ENCODE assay signal across 29 cellular contexts in the genomic region with DNA sequence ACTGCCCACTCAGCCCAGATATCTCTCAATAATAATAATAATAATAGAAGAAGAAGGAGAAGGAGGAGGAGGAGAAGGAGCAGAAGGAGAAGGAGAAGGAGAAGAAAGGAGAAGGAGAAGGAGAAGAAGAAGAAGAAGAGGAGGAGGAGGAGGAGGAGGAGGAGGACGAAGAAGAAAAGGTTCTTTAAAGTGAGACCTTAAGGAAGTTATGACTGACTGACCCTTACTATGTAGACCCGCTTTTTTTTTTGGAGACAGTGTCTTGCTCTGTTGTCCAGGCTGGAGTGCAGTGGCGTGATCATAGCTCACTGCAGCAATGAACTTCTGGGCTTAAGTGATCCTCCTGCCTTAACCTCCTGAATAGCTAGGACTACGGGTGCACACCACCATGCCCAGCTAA.
DNase-seq lines count a peak whose midpoint lies in the region; ATAC-seq, FAIRE-seq and TF ChIP-seq lines count a peak whose summit lies in the region.
"Had no signal": no experiment of that assay in that cellular context is flagged by ENCODE, and none has a peak within 500 bp of the region (broad histone marks: within the 10 kb centered on the region; RNA-seq: fewer than 3 reads in every experiment).

No MANE protein-coding gene starts in this region.

- no peak overlapping the region for H3K27ac ChIP-seq in HepG2 (ENCODE audit: extremely low read length, insufficient read depth, low read length)
- H3K27ac ChIP-seq in right lobe of liver: no peak overlapping the region
- H3K27ac ChIP-seq in DND-41 (ENCODE audit: low read length): 0 out of 2 replicates have a peak overlapping the region, but pooled peaks have one; percentile 78
- H3K27ac ChIP-seq in HEK293 (ENCODE audit: extremely low read depth, low read depth, low read length): no peak overlapping the region
- H3K27ac ChIP-seq: 22Rv1; A549; BLaER1; BLaER1 treated with 17β-estradiol and CSF1 and Interleukin-3, amounts not matched to agents 10 nM and 100 nM; C4-2B had no signal

- no TSS peak for BruUV-seq in HepG2 (replicated peaks; lab: Mats Ljungman, UMichigan)

- 94% methylated on average over 4 of the region's 4 CpGs for WGBS in HepG2 (ENCODE audit: low lambda C conversion rate)
- 79% methylated on average over 2 of the region's 4 CpGs for WGBS in right lobe of liver (ENCODE audit: insufficient coverage, low coverage, low lambda C conversion rate, missing lambda C conversion rate)

- TF ChIP-seq RAD21 in HepG2 (CRISPR knock-in tag; IDR thresholded peaks at IDR 0.05): no peak

- H2AFZ ChIP-seq in HepG2 (ENCODE audit: low read length) (no peak overlapping the region), DND-41 (ENCODE audit: low read depth, low read length) (no peak overlapping the region)

- H3K79me2 ChIP-seq in HepG2 (ENCODE audit: insufficient read depth, low read length): no peaks in the 10 kb centered on the region
- no peaks in the 10 kb centered on the region for H3K79me2 ChIP-seq in DND-41 (ENCODE audit: insufficient read depth, low read length)

- intact Hi-C loops in HepG2 (cut with micrococcal nuclease; ENCODE audit: unreplicated experiment) (no loop called here), right lobe of liver (cut with DNase I) (no loop called here)

- H3K4me3 ChIP-seq in HepG2 (replicated peaks in 1 of 3; ENCODE audit: insufficient read depth in 1 of 3, low read depth in 2 of 3, low read length in 3 of 3) (no peak overlapping the region), right lobe of liver (no peak overlapping the region), DND-41 (ENCODE audit: low read depth in 1 of 2, low read length in 2 of 2) (no peak overlapping the region), HEK293 (ENCODE audit: low read depth, low read length) (no peak overlapping the region)
- H3K4me3 ChIP-seq: A549; BLaER1; BLaER1 treated with 17β-estradiol and CSF1 and Interleukin-3, amounts not matched to agents 10 nM and 100 nM had no signal

- H3K9me3 ChIP-seq in HepG2 (ENCODE audit: low read length) (no peaks in the 10 kb centered on the region), right lobe of liver (no peaks in the 10 kb centered on the region), DND-41 (ENCODE audit: insufficient read depth, low read length, severe bottlenecking) (peaks cover 10% of the 10 kb centered on the region), HEK293 (ENCODE audit: control insufficient read depth, insufficient read depth, low read depth, low read length) (no peaks in the 10 kb centered on the region)
- H3K9me3 ChIP-seq: BE2C had no signal

- H3K9ac ChIP-seq in HepG2 (ENCODE audit: insufficient read depth, low read depth, low read length) (no peak overlapping the region), DND-41 (ENCODE audit: low read depth, low read length) (no peak overlapping the region)
- H3K9ac ChIP-seq: BLaER1; BLaER1 treated with 17β-estradiol and CSF1 and Interleukin-3, amounts not matched to agents 10 nM and 100 nM had no signal

- FAIRE-seq in HepG2 (lab: Jason Lieb, UNC) (no peak), RCC 7860 (lab: Jason Lieb, UNC) (no peak)
- FAIRE-seq: A204.1, A549, D721Med had no signal

- in situ Hi-C loops in HepG2 (cut with HindIII; ENCODE audit: extremely low pct_ligation_motif_present, low pct_unique_long_range_greater_than_20kb): no loop called here

- no peak for TF ChIP-seq CTCF in HepG2 (CRISPR knock-in tag; IDR thresholded peaks at IDR 0.05)
- TF ChIP-seq CTCF in right lobe of liver (IDR thresholded peaks at IDR 0.05): no peak
- TF ChIP-seq CTCF in DND-41 (IDR thresholded peaks at IDR 0.05; ENCODE audit: borderline replicate concordance, extremely low read depth, low read length, poor library complexity, severe bottlenecking): no peak
- TF ChIP-seq CTCF in HEK293 (tag by site-specific recombination; IDR thresholded peaks at IDR 0.05): no peak

- ATAC-seq in HepG2 (no peak), right lobe of liver (no peak), DND-41 (ENCODE audit: insufficient read depth, low read depth) (no peak), HG02798 (IDR thresholded peaks at IDR 0.05; ENCODE audit: poor library complexity, unreplicated experiment) (no peak)
- ATAC-seq: A549; CD8-positive, alpha-beta T cell had no signal

- no peak for DNase-seq in HepG2 (ENCODE audit: low spot score)
- no peak for DNase-seq in right lobe of liver
- no peak for DNase-seq in DND-41
- no peak for DNase-seq in RCC 7860 (ENCODE audit: low spot score)
- DNase-seq: 8988T; ACHN; AML-193; BE2C; C1 segment of cervical spinal cord; Caco-2; Calu3; CD4-positive, alpha-beta memory T cell; CD4-positive, alpha-beta T cell; CD4-positive, CD25-positive, alpha-beta regulatory T cell; CD8-positive, alpha-beta memory T cell; CD8-positive, alpha-beta T cell; COR-L47; DMS 273 treated with DMSO at 0.1 percent for 48 hours; DMS153; EL had no signal

- no peak overlapping the region for H3K4me2 ChIP-seq in HepG2 (ENCODE audit: low read depth, low read length)
- no peak overlapping the region for H3K4me2 ChIP-seq in DND-41 (ENCODE audit: insufficient read depth, low read length)
- H3K4me2 ChIP-seq: A549; BLaER1; BLaER1 treated with 17β-estradiol and CSF1 and Interleukin-3, amounts not matched to agents 10 nM and 100 nM had no signal

- POLR2A ChIA-PET in HepG2 (lab: Yijun Ruan, JAX): interaction anchor here (1.0 to 1.3 kb wide), 3 partner anchors 18 to 136 kb away, joined by 3 read pairs; no protein-coding TSS in a partner anchor
- POLR2A ChIA-PET in HEK293 (lab: Yijun Ruan, JAX): no interaction called here

- H4K20me1 ChIP-seq in HepG2 (ENCODE audit: insufficient read depth, low read length) (no peaks in the 10 kb centered on the region), DND-41 (ENCODE audit: insufficient read depth, low read length) (no peaks in the 10 kb centered on the region)
- H4K20me1 ChIP-seq: BLaER1; BLaER1 treated with 17β-estradiol and CSF1 and Interleukin-3, amounts not matched to agents 10 nM and 100 nM had no signal

- H3K36me3 ChIP-seq in HepG2 (replicated peaks in 1 of 2; ENCODE audit: control insufficient read depth in 1 of 2, insufficient read depth in 2 of 2, low read length in 2 of 2): no peaks in the 10 kb centered on the region
- H3K36me3 ChIP-seq in right lobe of liver: no peaks in the 10 kb centered on the region
- no peaks in the 10 kb centered on the region; the same call in 1 of the 2 replicates for H3K36me3 ChIP-seq in DND-41 (ENCODE audit: insufficient read depth, low read length)
- H3K36me3 ChIP-seq in HEK293 (ENCODE audit: control insufficient read depth in 2 of 2, insufficient read depth in 1 of 2, low read length in 2 of 2): no peaks in the 10 kb centered on the region
- H3K36me3 ChIP-seq: BE2C, BLaER1 had no signal

- TF ChIP-seq POLR2A in HepG2 (IDR thresholded peaks at IDR 0.05; ENCODE audit: insufficient read depth in 1 of 2, low read depth in 2 of 2, low read length in 2 of 2) (no peak), right lobe of liver (IDR thresholded peaks at IDR 0.05) (no peak)

- TF ChIP-seq EP300 in HepG2 (IDR thresholded peaks at IDR 0.05; ENCODE audit: low read depth in 2 of 2, low read length in 2 of 2) (no peak), HepG2 (CRISPR knock-in tag; IDR thresholded peaks at IDR 0.05; ENCODE audit: borderline replicate concordance) (no peak)

- H3K27me3 ChIP-seq in HepG2 (ENCODE audit: control insufficient read depth in 1 of 2, insufficient read depth in 2 of 2, low read length in 2 of 2) (no peaks in the 10 kb centered on the region), right lobe of liver (no peaks in the 10 kb centered on the region), DND-41 (ENCODE audit: insufficient read depth, low read length, poor library complexity) (no peaks in the 10 kb centered on the region)
- H3K27me3 ChIP-seq: BE2C; BLaER1; BLaER1 treated with 17β-estradiol and CSF1 and Interleukin-3, amounts not matched to agents 10 nM and 100 nM had no signal

- H3K4me1 ChIP-seq in HepG2 (ENCODE audit: insufficient read depth, low read length) (peaks cover 92% of the 10 kb centered on the region), right lobe of liver (peaks cover 0 to 7% (median 0%) of the 10 kb centered on the region in 4 donors), DND-41 (ENCODE audit: insufficient read depth, low read length) (peaks cover 65% of the 10 kb centered on the region), HEK293 (ENCODE audit: control insufficient read depth, insufficient read depth, low read length) (no peaks in the 10 kb centered on the region)
- H3K4me1 ChIP-seq: BE2C had no signal

- CTCF ChIA-PET in HepG2 (lab: Yijun Ruan, JAX; ENCODE audit: low intra/inter-chr PET ratio, low total read pairs) (no interaction called here), HEK293 (lab: Yijun Ruan, JAX) (no interaction called here)

TF ChIP-seq in HepG2, 621 proteins besides CTCF, POLR2A, EP300 and RAD21 (continues in another document):
- TF ChIP-seq ZNF354B (CRISPR knock-in tag; IDR thresholded peaks at IDR 0.05) (no peak), PPARG (CRISPR knock-in tag; conservative IDR thresholded peaks at IDR 0.05) (no peak), KLF12 (CRISPR knock-in tag; IDR thresholded peaks at IDR 0.05; ENCODE audit: borderline replicate concordance) (no peak), NAIF1 (CRISPR knock-in tag; IDR thresholded peaks at IDR 0.05; ENCODE audit: borderline replicate concordance) (no peak), NCOA1 (CRISPR knock-in tag; IDR thresholded peaks at IDR 0.05) (no peak)

TF ChIP-seq in HEK293, 187 proteins besides CTCF, POLR2A, EP300 and RAD21:
- TF ChIP-seq ZNF341 (tag by site-specific recombination; IDR thresholded peaks at IDR 0.05; ENCODE audit: low read depth) (no peak), ZNF513 (tag by site-specific recombination; IDR thresholded peaks at IDR 0.05) (peak; percentile 38; the same call in 1 of the 2 replicates)

Comparison
In these comparisons a context has a peak if more than half of its experiments do, and no peak if none do; other contexts are left out.
1. Of the 63 proteins assayed by ChIP-seq in both HepG2 and HEK293: peak only in HepG2: none; only in HEK293: ZNF513; in both: none; in neither: 62.